In the genomic region with DNA sequence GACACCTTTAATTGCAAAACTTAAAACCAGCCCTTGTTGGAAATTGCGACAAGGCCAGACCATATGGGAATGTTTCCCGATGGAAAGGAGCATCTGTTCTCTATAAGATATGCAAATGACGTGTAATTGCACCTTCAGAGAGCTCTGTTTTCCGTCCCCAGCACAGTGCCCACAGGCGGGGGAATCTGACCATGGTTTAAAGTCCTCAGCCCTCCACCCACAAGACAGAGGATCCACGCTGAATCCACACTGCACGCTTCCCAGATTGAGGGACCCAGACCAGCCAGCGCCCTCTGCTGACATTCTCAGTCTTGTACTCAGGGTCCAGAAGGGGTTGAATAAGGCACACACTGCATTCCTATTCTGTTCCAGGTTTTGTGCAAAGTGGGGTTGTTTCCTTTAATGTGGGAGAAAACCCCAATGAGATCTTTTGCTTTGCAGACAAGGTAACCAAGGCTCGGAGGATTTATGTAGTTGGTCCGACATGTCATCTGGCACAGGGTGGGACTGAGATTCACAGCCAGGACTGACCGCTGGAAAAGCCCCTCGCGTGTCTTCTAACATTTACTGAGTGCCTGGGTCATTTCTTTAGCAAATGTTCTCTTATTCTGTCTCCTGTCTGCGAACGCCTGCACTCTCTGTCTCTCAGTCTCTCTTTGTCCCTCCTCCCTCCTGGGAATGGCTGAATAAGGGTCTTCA, we compare ENCODE assay signal across 9 cellular contexts. TPM values are rescaled to one million over a fixed set of nuclear protein-coding genes. Genes with fewer than 3 reads are reported as not detected.
DNase-seq lines count a peak whose midpoint lies in the region; ATAC-seq and TF ChIP-seq lines count a peak whose summit lies in the region.
"Had no signal": no experiment of that assay in that cellular context is flagged by ENCODE, and none has a peak within 500 bp of the region (broad histone marks: within the 10 kb centered on the region; RNA-seq: fewer than 3 reads in every experiment).

No MANE protein-coding gene starts in this region.

- H3K36me3 ChIP-seq in hepatocyte (replicated peaks; ENCODE audit: insufficient read depth, low read depth) (no peaks in the 10 kb centered on the region), gastrocnemius medialis (no peaks in the 10 kb centered on the region)

- H3K4me1 ChIP-seq in hepatocyte (ENCODE audit: insufficient read depth) (peaks cover 11% of the 10 kb centered on the region), gastrocnemius medialis (no peaks in the 10 kb centered on the region)

- H3K36me3 Mint-ChIP-seq in T-helper 2 cell treated with Interferon-gamma antibody and Interleukin-4, amounts not matched to agents 5 μg/mL and 100 μg/mL, for 36 hours (ENCODE audit: low read depth), result no peaks in the 10 kb centered on the region
- H3K36me3 Mint-ChIP-seq: activated naive CD8-positive, alpha-beta T cell had no signal

- H2AFZ ChIP-seq in hepatocyte, result no peak overlapping the region

- peaks cover 4% of the 10 kb centered on the region for H3K27me3 Mint-ChIP-seq in T-helper 2 cell treated with Interferon-gamma antibody and Interleukin-4, amounts not matched to agents 5 μg/mL and 100 μg/mL, for 36 hours (ENCODE audit: low read depth)
- H3K27me3 Mint-ChIP-seq: activated naive CD8-positive, alpha-beta T cell had no signal

- no peaks in the 10 kb centered on the region for H3K9me2 ChIP-seq in hepatocyte (replicated peaks; ENCODE audit: insufficient read depth)

- peak; percentile 80 for TF ChIP-seq CTCF in 22Rv1 (IDR thresholded peaks at IDR 0.05)
- TF ChIP-seq CTCF in GM13976 (IDR thresholded peaks at IDR 0.05; ENCODE audit: borderline replicate concordance, control extremely low read depth, extremely low read depth, insufficient read depth, missing control alignments), result no peak
- TF ChIP-seq CTCF in astrocyte of the cerebellum (IDR thresholded peaks at IDR 0.05; ENCODE audit: low read depth, low read length, missing control alignments), result peak; percentile 85
- TF ChIP-seq CTCF in hepatocyte (IDR thresholded peaks at IDR 0.05; ENCODE audit: poor library complexity), result peak; percentile 72
- TF ChIP-seq CTCF in gastrocnemius medialis (IDR thresholded peaks at IDR 0.05 in 4 of 5, conservative IDR thresholded peaks at IDR 0.05 in 1 of 5), result peak; percentile 55 to 74 (median 66)

- intact Hi-C loops in gastrocnemius medialis (cut with DNase I; ENCODE audit: low total_unique reads), result loop anchor here (1.0 to 5.0 kb wide), 3 partner anchors 31 to 101 kb away; no protein-coding TSS in a partner anchor

- TF ChIP-seq POLR2A in gastrocnemius medialis (IDR thresholded peaks at IDR 0.05), result no peak

- H3K27ac ChIP-seq in 22Rv1 (no peak overlapping the region), hepatocyte (peak overlapping the region; percentile 26), gastrocnemius medialis (no peak overlapping the region)

- no peak overlapping the region for H3K4me2 ChIP-seq in hepatocyte

- H3K9me3 ChIP-seq in hepatocyte (ENCODE audit: low read depth) (no peaks in the 10 kb centered on the region), gastrocnemius medialis (no peaks in the 10 kb centered on the region)

- no peak overlapping the region for H3K27ac Mint-ChIP-seq in T-helper 2 cell treated with Interferon-gamma antibody and Interleukin-4, amounts not matched to agents 5 μg/mL and 100 μg/mL, for 36 hours
- H3K27ac Mint-ChIP-seq: activated naive CD8-positive, alpha-beta T cell had no signal

- H4K20me1 ChIP-seq in hepatocyte (ENCODE audit: insufficient read depth, poor library complexity, severe bottlenecking), result no peaks in the 10 kb centered on the region

- H3K4me3 Mint-ChIP-seq in T-helper 2 cell treated with Interferon-gamma antibody and Interleukin-4, amounts not matched to agents 5 μg/mL and 100 μg/mL, for 36 hours, result no peak overlapping the region
- H3K4me3 Mint-ChIP-seq: activated naive CD8-positive, alpha-beta T cell had no signal

- H3K4me1 Mint-ChIP-seq in T-helper 2 cell treated with Interferon-gamma antibody and Interleukin-4, amounts not matched to agents 5 μg/mL and 100 μg/mL, for 36 hours (ENCODE audit: low read depth), result no peaks in the 10 kb centered on the region

- 39% methylated on average over 15 of the region's 15 CpGs for WGBS in hepatocyte (ENCODE audit: low lambda C conversion rate, missing lambda C conversion rate)

- no peaks in the 10 kb centered on the region for H3K79me2 ChIP-seq in hepatocyte

- ATAC-seq in gastrocnemius medialis, result peak; percentile 80 to 95
- ATAC-seq in HG03432 (IDR thresholded peaks at IDR 0.05; ENCODE audit: unreplicated experiment), result no peak

- no peaks in the 10 kb centered on the region for H3K27me3 ChIP-seq in hepatocyte
- no peaks in the 10 kb centered on the region for H3K27me3 ChIP-seq in gastrocnemius medialis

- in situ Hi-C loops in GM13976 (cut with MboI; ENCODE audit: low sequenced_read_pairs, unreplicated experiment) (loop anchor here (10.0 to 25.0 kb wide), 2 partner anchors 219 to 537 kb away; no protein-coding TSS in a partner anchor), astrocyte of the cerebellum (cut with HindIII; ENCODE audit: low sequenced_read_pairs) (no loop called here), gastrocnemius medialis (cut with MboI; ENCODE audit: low sequenced_read_pairs in 4 of 4) (loop anchor here (5.0 to 25.0 kb wide), 8 partner anchors 89 to 537 kb away; no protein-coding TSS in a partner anchor)

- H3K9me3 Mint-ChIP-seq in T-helper 2 cell treated with Interferon-gamma antibody and Interleukin-4, amounts not matched to agents 5 μg/mL and 100 μg/mL, for 36 hours, result no peaks in the 10 kb centered on the region

- DNase-seq in GM13976 (ENCODE audit: low spot score) (peak; percentile 47), NCI-H82 treated with DMSO at 0.1 percent for 48 hours (lab: John Stamatoyannopoulos, UW; ENCODE audit: unreplicated experiment) (peak; percentile 44), astrocyte of the cerebellum (ENCODE audit: low read depth) (peak; percentile 39), hepatocyte (ENCODE audit: low spot score) (peak; percentile 83), gastrocnemius medialis (peak; percentile 46 to 58)
- no peak for DNase-seq in T-helper 2 cell treated with Interferon-gamma antibody and Interleukin-4, amounts not matched to agents 5 μg/mL and 100 μg/mL, for 36 hours (ENCODE audit: low spot score)

- H3K4me3 ChIP-seq in astrocyte of the cerebellum (ENCODE audit: low read depth, low read length), result no peak overlapping the region
- no peak overlapping the region for H3K4me3 ChIP-seq in hepatocyte
- H3K4me3 ChIP-seq in gastrocnemius medialis, result no peak overlapping the region

RNA-seq across cellular contexts. Expression of a gene that starts 36.8 kb away (rescaled TPM):
- total RNA-seq in hepatocyte, result 5.9 and 10.0 TPM in 2 replicates
- 3.7 and 3.9 TPM in 2 replicates for polyA plus RNA-seq in hepatocyte
- total RNA-seq in gastrocnemius medialis, result 1 to 10 TPM; 4.8 to 7.0 (median 6.8) TPM
